In genomic region chr3:84601303-84601702, GRCh38 we compare ENCODE assay signal across 16 cellular contexts.
DNase-seq lines count a peak whose midpoint lies in the region; ATAC-seq and TF ChIP-seq lines count a peak whose summit lies in the region.
"Had no signal": no experiment of that assay in that cellular context is flagged by ENCODE, and none has a peak within 500 bp of the region (broad histone marks: within the 10 kb centered on the region; RNA-seq: fewer than 3 reads in every experiment).

No MANE protein-coding gene starts in this region.

- H3K27me3 ChIP-seq in breast epithelium (no peaks in the 10 kb centered on the region), foreskin keratinocyte (no peaks in the 10 kb centered on the region)

- H3K4me3 Mint-ChIP-seq in MCF 10A (ENCODE audit: unreplicated experiment) (peak overlapping the region; percentile 56), mesothelial cell of epicardium (no peak overlapping the region)
- H3K4me3 Mint-ChIP-seq: activated naive CD4-positive, alpha-beta T cell treated with anti-CD3 and anti-CD28 coated beads, Interleukin-2, amount 50 U/mL, for 24 hours had no signal

- POLR2A ChIA-PET in MCF 10A (lab: Yijun Ruan, JAX), result no interaction called here

- no TSS peak for BruUV-seq in MCF 10A (replicated peaks; lab: Mats Ljungman, UMichigan)

- no peaks in the 10 kb centered on the region for H3K36me3 ChIP-seq in breast epithelium

- intact Hi-C loops in MCF 10A (cut with micrococcal nuclease) (no loop called here), breast epithelium (cut with DNase I; ENCODE audit: low total_unique reads) (no loop called here), posterior cingulate gyrus (cut with DNase I) (no loop called here)

- H3K27ac Mint-ChIP-seq in MCF 10A (ENCODE audit: low read depth, unreplicated experiment), result peak overlapping the region; percentile 82
- no peak overlapping the region for H3K27ac Mint-ChIP-seq in mesothelial cell of epicardium
- H3K27ac Mint-ChIP-seq: activated naive CD4-positive, alpha-beta T cell treated with anti-CD3 and anti-CD28 coated beads, Interleukin-2, amount 50 U/mL, for 24 hours had no signal

- peak; percentile 49 for DNase-seq in MCF 10A (ENCODE audit: unreplicated experiment)
- DNase-seq in breast epithelium (ENCODE audit: low spot score in 2 of 2), result no peak
- DNase-seq in NCI-H524 (lab: John Stamatoyannopoulos, UW), result peak; percentile 76 to 95
- DNase-seq in choroid plexus epithelial cell (ENCODE audit: low read depth), result peak; percentile 47
- DNase-seq in superior temporal gyrus (ENCODE audit: extremely low spot score), result peak; percentile 23
- no peak for DNase-seq in foreskin keratinocyte
- no peak for DNase-seq in mesothelial cell of epicardium (ENCODE audit: low spot score in 2 of 2, unreplicated experiment in 2 of 2)
- no peak for DNase-seq in posterior cingulate gyrus
- DNase-seq: caudate nucleus; DND-41; GM23248; hypothalamus; Right ventricle myocardium superior; stimulated activated CD4-positive, alpha-beta T cell treated with anti-CD3 and anti-CD28 coated beads, Interleukin-4, amount 100 ng/mL, for 4 hours; stimulated activated naive CD4-positive, alpha-beta T cell had no signal

- TF ChIP-seq CTCF in MCF 10A (IDR thresholded peaks at IDR 0.05; ENCODE audit: unreplicated experiment) (no peak), breast epithelium (IDR thresholded peaks at IDR 0.05) (no peak), choroid plexus epithelial cell (conservative IDR thresholded peaks at IDR 0.05; ENCODE audit: low read depth, low read length) (no peak), foreskin keratinocyte (conservative IDR thresholded peaks at IDR 0.05) (no peak), mesothelial cell of epicardium (IDR thresholded peaks at IDR 0.05; ENCODE audit: unreplicated experiment) (no peak)

- H3K27me3 Mint-ChIP-seq in MCF 10A (ENCODE audit: insufficient read depth, unreplicated experiment), result no peaks in the 10 kb centered on the region
- H3K27me3 Mint-ChIP-seq in mesothelial cell of epicardium (ENCODE audit: low read depth), result no peaks in the 10 kb centered on the region
- H3K27me3 Mint-ChIP-seq: activated naive CD4-positive, alpha-beta T cell treated with anti-CD3 and anti-CD28 coated beads, Interleukin-2, amount 50 U/mL, for 24 hours had no signal

- TF ChIP-seq POLR2A in breast epithelium (IDR thresholded peaks at IDR 0.05), result no peak

- H3K4me1 ChIP-seq in breast epithelium, result no peaks in the 10 kb centered on the region
- no peaks in the 10 kb centered on the region for H3K4me1 ChIP-seq in foreskin keratinocyte

- H3K4me3 ChIP-seq in breast epithelium (no peak overlapping the region), choroid plexus epithelial cell (ENCODE audit: low read depth, low read length) (no peak overlapping the region)
- H3K4me3 ChIP-seq: GM23248 had no signal

- H3K27ac ChIP-seq in breast epithelium, result no peak overlapping the region
- H3K27ac ChIP-seq in foreskin keratinocyte, result no peak overlapping the region
- H3K27ac ChIP-seq: GM23248 had no signal

- H3K4me1 Mint-ChIP-seq in MCF 10A (ENCODE audit: insufficient read depth, unreplicated experiment) (peaks cover 17% of the 10 kb centered on the region), mesothelial cell of epicardium (no peaks in the 10 kb centered on the region)
- H3K4me1 Mint-ChIP-seq: activated naive CD4-positive, alpha-beta T cell treated with anti-CD3 and anti-CD28 coated beads, Interleukin-2, amount 50 U/mL, for 24 hours had no signal

- no peaks in the 10 kb centered on the region for H3K9me3 ChIP-seq in breast epithelium

- CTCF ChIA-PET in MCF 10A (lab: Yijun Ruan, JAX), result no interaction called here

- ATAC-seq in foreskin keratinocyte, result no peak

- H3K9me3 Mint-ChIP-seq in MCF 10A (ENCODE audit: unreplicated experiment) (peaks cover 7% of the 10 kb centered on the region), mesothelial cell of epicardium (no peaks in the 10 kb centered on the region)

- H3K36me3 Mint-ChIP-seq in MCF 10A (ENCODE audit: insufficient read depth, unreplicated experiment) (no peaks in the 10 kb centered on the region), mesothelial cell of epicardium (no peaks in the 10 kb centered on the region)
- H3K36me3 Mint-ChIP-seq: activated naive CD4-positive, alpha-beta T cell treated with anti-CD3 and anti-CD28 coated beads, Interleukin-2, amount 50 U/mL, for 24 hours had no signal

Comparison
In these comparisons a context has a peak if more than half of its experiments do, and no peak if none do; other contexts are left out.
1. DNase-seq: peak in MCF 10A (single experiment), NCI-H524 (2 of 2), choroid plexus epithelial cell (single experiment) and superior temporal gyrus (single experiment); none in breast epithelium (0 of 2), foreskin keratinocyte (0 of 2), mesothelial cell of epicardium (0 of 2) and posterior cingulate gyrus (0 of 10).